ENCODE assay signal across 22 cellular contexts in genomic region chr1:2046953-2047748, GRCh38. TPM values are rescaled to one million over a fixed set of nuclear protein-coding genes. Genes with fewer than 3 reads are reported as not detected.
DNase-seq lines count a peak whose midpoint lies in the region; ATAC-seq and TF ChIP-seq lines count a peak whose summit lies in the region.
"Had no signal": no experiment of that assay in that cellular context is flagged by ENCODE, and none has a peak within 500 bp of the region (broad histone marks: within the 10 kb centered on the region; RNA-seq: fewer than 3 reads in every experiment).

No MANE protein-coding gene starts in this region.

- H3K27me3 Mint-ChIP-seq in H9 (ENCODE audit: low read depth) (peaks cover 20% of the 10 kb centered on the region), type B pancreatic cell (peaks cover 36% of the 10 kb centered on the region)

- no peak overlapping the region for H2AFZ ChIP-seq in H9 (ENCODE audit: low read length)

- H4K20me1 ChIP-seq in H9 (ENCODE audit: control insufficient read depth, insufficient read depth, insufficient read length), result no peaks in the 10 kb centered on the region

- H2BK120ac ChIP-seq in H9 (ENCODE audit: low read depth, low read length, poor library complexity, severe bottlenecking), result no peak overlapping the region

- no peak overlapping the region for H4K91ac ChIP-seq in H9 (ENCODE audit: insufficient read length, low read depth, low read length)

- ATAC-seq in HG03045 (IDR thresholded peaks at IDR 0.05; ENCODE audit: unreplicated experiment), result no peak
- ATAC-seq: activated CD4-positive, CD25-positive, alpha-beta regulatory T cell treated with anti-CD3 and anti-CD28 coated beads, Interleukin-2, amount 50 U/mL, for 24 hours; activated CD8-positive, alpha-beta memory T cell treated with anti-CD3 and anti-CD28 coated beads, Interleukin-2, amount 10 ng/mL, durations not matched to agents 7 days and 5 days; stimulated activated naive CD8-positive, alpha-beta T cell treated with anti-CD3 and anti-CD28 coated beads, Interleukin-15, Interleukin-2, amounts not matched to agents 100 U/mL and 50 U/mL, for 24 hours had no signal

- H3K9ac ChIP-seq in H9 (ENCODE audit: extremely low read depth, insufficient read length, low read length), result no peak overlapping the region
- peak overlapping the region; percentile 72 to 74 for H3K9ac ChIP-seq in duodenal mucosa (ENCODE audit: low read depth in 1 of 2, low read length in 2 of 2)
- H3K9ac ChIP-seq in liver (ENCODE audit: low read depth in 1 of 2, low read length in 2 of 2), result no peak overlapping the region

- H3K36me3 Mint-ChIP-seq in H9 (ENCODE audit: insufficient read depth in 1 of 3, low read depth in 3 of 3), result no peaks in the 10 kb centered on the region; a peak in 2 of 7 replicates
- no peaks in the 10 kb centered on the region for H3K36me3 Mint-ChIP-seq in type B pancreatic cell
- H3K36me3 Mint-ChIP-seq: activated CD8-positive, alpha-beta memory T cell treated with anti-CD3 and anti-CD28 coated beads, Interleukin-2, amount 10 ng/mL, durations not matched to agents 7 days and 5 days; activated naive CD8-positive, alpha-beta T cell treated with anti-CD3 and anti-CD28 coated beads, Interleukin-2, amount 10 ng/mL, durations not matched to agents 7 days and 5 days had no signal

- no peak for TF ChIP-seq RAD21 in liver (IDR thresholded peaks at IDR 0.05)

- H3K36me3 ChIP-seq in duodenal mucosa (ENCODE audit: control insufficient read depth in 1 of 2, insufficient read depth in 2 of 2, low read length in 2 of 2) (no peaks in the 10 kb centered on the region), liver (ENCODE audit: control insufficient read depth in 4 of 4, insufficient read depth in 3 of 4, low read depth in 1 of 4, low read length in 3 of 4) (no peaks in the 10 kb centered on the region), brain microvascular endothelial cell (replicated peaks) (no peaks in the 10 kb centered on the region)
- H3K36me3 ChIP-seq: spleen, uterus had no signal

- no peak overlapping the region for H2BK12ac ChIP-seq in H9 (ENCODE audit: insufficient read length, low read depth, low read length)

- DNase-seq in H9 (peak; percentile 83), type B pancreatic cell (ENCODE audit: extremely low spot score, unreplicated experiment) (no peak), brain microvascular endothelial cell (no peak), SHP77 (lab: John Stamatoyannopoulos, UW) (no peak)
- DNase-seq: cortex of kidney, NCI-H1048, NCI-H446 treated with DMSO at 0.1 percent for 48 hours, uterus had no signal

- no peak overlapping the region for H2BK20ac ChIP-seq in H9 (ENCODE audit: low read depth, low read length, poor library complexity, severe bottlenecking)

- no peaks in the 10 kb centered on the region for H3K79me1 ChIP-seq in H9 (ENCODE audit: insufficient read depth, low read depth, low read length, poor library complexity, severe bottlenecking)

- H3K27ac Mint-ChIP-seq in H9 (no peak overlapping the region), type B pancreatic cell (no peak overlapping the region)
- H3K27ac Mint-ChIP-seq: activated CD8-positive, alpha-beta memory T cell treated with anti-CD3 and anti-CD28 coated beads, Interleukin-2, amount 10 ng/mL, durations not matched to agents 7 days and 5 days; activated naive CD8-positive, alpha-beta T cell treated with anti-CD3 and anti-CD28 coated beads, Interleukin-2, amount 10 ng/mL, durations not matched to agents 7 days and 5 days had no signal

- H3K4me2 ChIP-seq in H9 (ENCODE audit: insufficient read depth, insufficient read length, low read length), result peak overlapping the region; percentile 7

- H3K4me1 Mint-ChIP-seq in H9 (peaks cover 15 to 33% of the 10 kb centered on the region in 2 experiments), type B pancreatic cell (ENCODE audit: unreplicated experiment) (peaks cover 13% of the 10 kb centered on the region)

- no peak overlapping the region for H2BK15ac ChIP-seq in H9 (ENCODE audit: low read depth, low read length)

- H3K9me3 ChIP-seq in H9 (ENCODE audit: control insufficient read depth, low read depth, low read length), result no peaks in the 10 kb centered on the region
- no peaks in the 10 kb centered on the region for H3K9me3 ChIP-seq in duodenal mucosa (ENCODE audit: control insufficient read depth in 1 of 2, low read length in 2 of 2)
- H3K9me3 ChIP-seq in liver (ENCODE audit: control insufficient read depth in 4 of 4, low read length in 3 of 4), result no peaks in the 10 kb centered on the region
- H3K9me3 ChIP-seq: spleen, uterus had no signal

- no peak overlapping the region for H4K5ac ChIP-seq in H9 (ENCODE audit: insufficient read length, low read depth, low read length)

- no peak overlapping the region for H2AK5ac ChIP-seq in H9 (ENCODE audit: insufficient read length, low read length)

- H3K27ac ChIP-seq in H9 (ENCODE audit: insufficient read length, low read depth, low read length) (no peak overlapping the region), duodenal mucosa (ENCODE audit: low read depth, low read length) (peak overlapping the region; percentile 94), liver (ENCODE audit: low read depth in 1 of 2, low read length in 2 of 2) (peak overlapping the region; percentile 45 to 77), brain microvascular endothelial cell (no peak overlapping the region)
- H3K27ac ChIP-seq: SK-N-MC, uterus had no signal

- TF ChIP-seq CTCF in H9 (conservative IDR thresholded peaks at IDR 0.05) (no peak), liver (IDR thresholded peaks at IDR 0.05; ENCODE audit: low read depth, low read length, missing input control) (no peak), type B pancreatic cell (conservative IDR thresholded peaks at IDR 0.05) (no peak), brain microvascular endothelial cell (IDR thresholded peaks at IDR 0.05; ENCODE audit: low read depth, low read length, missing control alignments) (no peak)

- no peak overlapping the region for H3K23ac ChIP-seq in H9 (ENCODE audit: insufficient read length, low read depth, low read length)

- no peaks in the 10 kb centered on the region for H3K79me2 ChIP-seq in H9 (ENCODE audit: insufficient read depth, low read length)

- no peak overlapping the region for H4K8ac ChIP-seq in H9 (replicated peaks; ENCODE audit: insufficient read length, low read depth, low read length)

- peaks cover 10% of the 10 kb centered on the region for H3K23me2 ChIP-seq in H9 (ENCODE audit: insufficient read length, low read depth, low read length, poor library complexity, severe bottlenecking)

- peak overlapping the region; percentile 18 for H3K18ac ChIP-seq in H9 (ENCODE audit: insufficient read length, low read depth, low read length)

- no peaks in the 10 kb centered on the region; the same call in 1 of the 2 replicates for H3K4me1 ChIP-seq in H9 (ENCODE audit: insufficient read depth, low read length)
- H3K4me1 ChIP-seq in duodenal mucosa (ENCODE audit: control insufficient read depth in 1 of 2, insufficient read depth in 2 of 2, low read length in 2 of 2), result peaks cover 40 to 65% of the 10 kb centered on the region in 2 donors
- peaks cover 17 to 63% (median 45%) of the 10 kb centered on the region in 4 donors for H3K4me1 ChIP-seq in liver (ENCODE audit: control insufficient read depth in 4 of 4, insufficient read depth in 4 of 4, low read length in 3 of 4)

- no peaks in the 10 kb centered on the region for H3K27me3 ChIP-seq in H9 (ENCODE audit: insufficient read depth, low read length)
- H3K27me3 ChIP-seq in duodenal mucosa (ENCODE audit: control insufficient read depth in 1 of 2, insufficient read depth in 2 of 2, low read length in 2 of 2), result no peaks in the 10 kb centered on the region
- no peaks in the 10 kb centered on the region for H3K27me3 ChIP-seq in liver (ENCODE audit: control insufficient read depth in 4 of 4, insufficient read depth in 4 of 4, low read length in 3 of 4)
- peaks cover 40% of the 10 kb centered on the region for H3K27me3 ChIP-seq in brain microvascular endothelial cell (replicated peaks)

- no CpG with 5 or more reads among the region's 25 CpGs for WGBS in H9 (ENCODE audit: extremely low coverage, insufficient read length, low lambda C conversion rate)
- WGBS in liver, result 26% methylated on average over 25 of the region's 25 CpGs

- H3K4me3 ChIP-seq in duodenal mucosa (ENCODE audit: low read depth in 1 of 2, low read length in 2 of 2) (peak overlapping the region in 1 of 2 donors; percentile 52), liver (ENCODE audit: low read depth in 1 of 3, low read length in 3 of 3) (peak overlapping the region in 2 of 3 donors; percentile 6 to 43), brain microvascular endothelial cell (ENCODE audit: low read depth, low read length) (no peak overlapping the region)
- H3K4me3 ChIP-seq: K562, SK-N-MC, spleen, uterus had no signal

- H3K9me3 Mint-ChIP-seq in H9 (peaks cover 0 to 3% of the 10 kb centered on the region in 2 experiments; a peak in 2 of 5 replicates), type B pancreatic cell (no peaks in the 10 kb centered on the region)
- H3K9me3 Mint-ChIP-seq: activated naive CD8-positive, alpha-beta T cell treated with anti-CD3 and anti-CD28 coated beads, Interleukin-2, amount 10 ng/mL, durations not matched to agents 7 days and 5 days had no signal

- H3K14ac ChIP-seq in H9 (ENCODE audit: insufficient read depth, low read length), result no peak overlapping the region

- no peak overlapping the region for H3K4ac ChIP-seq in H9 (ENCODE audit: low read depth, low read length)

- in situ Hi-C loops in brain microvascular endothelial cell (cut with HindIII; ENCODE audit: low pct_ligation_motif_present, low sequenced_read_pairs), result no loop called here

- H3K56ac ChIP-seq in H9 (ENCODE audit: insufficient read length, low read depth, low read length), result no peak overlapping the region

- H3K4me3 Mint-ChIP-seq in H9 (peak overlapping the region in 1 of 2 experiments; percentile 58; a peak in 2 of 5 replicates), type B pancreatic cell (peak overlapping the region; percentile 31)
- H3K4me3 Mint-ChIP-seq: activated CD8-positive, alpha-beta memory T cell treated with anti-CD3 and anti-CD28 coated beads, Interleukin-2, amount 10 ng/mL, durations not matched to agents 7 days and 5 days; activated naive CD8-positive, alpha-beta T cell treated with anti-CD3 and anti-CD28 coated beads, Interleukin-2, amount 10 ng/mL, durations not matched to agents 7 days and 5 days had no signal

- no peak overlapping the region for H2BK5ac ChIP-seq in H9 (ENCODE audit: insufficient read length, low read length)

- no peak overlapping the region for H3T11ph ChIP-seq in H9 (ENCODE audit: low read length)

RNA-seq across cellular contexts. Expression of gene PRKCZ, which starts 3.1 kb away (rescaled TPM):
- 42.0 and 48.4 TPM in 2 replicates for total RNA-seq in H9 (2021)
- 1 to 10 TPM; 7.6 to 9.3 TPM for total RNA-seq in liver
- 1 to 10 TPM; 4.8 to 9.9 TPM for polyA plus RNA-seq in liver
- 33.2 and 64.4 TPM in 2 replicates for total RNA-seq in type B pancreatic cell (ENCODE audit: low replicate concordance)

RNA-seq across cellular contexts. Expression of gene GABRD, which starts 28.0 kb away (rescaled TPM):
- total RNA-seq in H9 (2021) (0.59 and 0.83 TPM in 2 replicates), liver (not detected), type B pancreatic cell (ENCODE audit: low replicate concordance) (0.43 and 2.0 TPM in 2 replicates)
- polyA plus RNA-seq in liver, result under 1 TPM in 1 of 2 donors, not detected in 1; 0.29 TPM
- total RNA-seq: activated CD8-positive, alpha-beta memory T cell treated with anti-CD3 and anti-CD28 coated beads, Interleukin-2, amount 10 ng/mL, durations not matched to agents 7 days and 5 days; activated naive CD8-positive, alpha-beta T cell treated with anti-CD3 and anti-CD28 coated beads, Interleukin-2, amount 10 ng/mL, durations not matched to agents 7 days and 5 days; astrocyte; fibroblast of villous mesenchyme; mammary epithelial cell had no signal
- polyA plus RNA-seq: BJ, K562, mammary epithelial cell had no signal

RNA-seq across cellular contexts. Expression of gene CFAP74, which starts 43.6 kb away (rescaled TPM):
- total RNA-seq in H9 (2021), result 0.28 and 0.44 TPM in 2 replicates
- under 1 TPM in 1 of 2 donors, not detected in 1; under 0.01 TPM for total RNA-seq in liver
- under 1 TPM in 1 of 2 donors, not detected in 1; 0.31 TPM for polyA plus RNA-seq in liver
- 0.76 and 1.5 TPM in 2 replicates for total RNA-seq in type B pancreatic cell (ENCODE audit: low replicate concordance)
- total RNA-seq: activated CD8-positive, alpha-beta memory T cell treated with anti-CD3 and anti-CD28 coated beads, Interleukin-2, amount 10 ng/mL, durations not matched to agents 7 days and 5 days; activated naive CD8-positive, alpha-beta T cell treated with anti-CD3 and anti-CD28 coated beads, Interleukin-2, amount 10 ng/mL, durations not matched to agents 7 days and 5 days; astrocyte; fibroblast of villous mesenchyme had no signal
- polyA plus RNA-seq: BJ, mammary epithelial cell had no signal

Comparison
In these comparisons a context has a peak if more than half of its experiments do, and no peak if none do; other contexts are left out.
1. H3K27ac ChIP-seq: peak in duodenal mucosa (single experiment) and liver (2 of 2); none in H9 (single experiment) and brain microvascular endothelial cell (single experiment).
2. H3K9ac ChIP-seq: peak in duodenal mucosa (2 of 2); none in H9 (single experiment) and liver (0 of 2).